12 cellular contexts compared by ENCODE assay signal in the genomic region with DNA sequence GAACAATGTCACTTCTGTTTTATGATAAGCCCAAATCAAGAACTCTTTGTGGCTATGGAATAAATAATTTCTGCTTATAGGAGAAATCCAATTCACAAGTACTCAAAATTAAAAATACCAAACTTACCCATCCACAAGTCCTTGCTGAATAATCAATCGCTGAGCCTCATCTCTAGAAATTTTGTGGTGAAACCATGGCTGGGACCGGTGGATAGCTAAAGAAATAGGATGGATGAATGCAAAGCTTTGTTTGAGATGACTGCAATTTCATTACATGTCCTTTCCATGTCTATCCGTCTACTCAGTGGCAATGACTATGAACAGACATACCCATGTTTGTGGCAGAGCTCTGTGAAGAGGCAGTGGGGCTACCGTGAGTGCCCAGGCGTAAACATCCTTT.
DNase-seq lines count a peak whose midpoint lies in the region; ATAC-seq and TF ChIP-seq lines count a peak whose summit lies in the region.
"Had no signal": no experiment of that assay in that cellular context is flagged by ENCODE, and none has a peak within 500 bp of the region (broad histone marks: within the 10 kb centered on the region; RNA-seq: fewer than 3 reads in every experiment).

No MANE protein-coding gene starts in this region.

- peak; percentile 41 for DNase-seq in COLO829 (ENCODE audit: low spot score)
- DNase-seq in dorsolateral prefrontal cortex: no peak
- peak; percentile 15 for DNase-seq in medulla oblongata (ENCODE audit: extremely low spot score)
- peak; percentile 52 for DNase-seq in superior temporal gyrus (ENCODE audit: extremely low spot score)
- DNase-seq in T-helper 1 cell: no peak
- no peak for DNase-seq in NCI-H1436 treated with DMSO at 0.1 percent for 48 hours (lab: John Stamatoyannopoulos, UW)
- DNase-seq: 8988T; Caco-2; CD8-positive, alpha-beta memory T cell; HCEC 1CT had no signal

- H3K27ac ChIP-seq in dorsolateral prefrontal cortex: peak overlapping the region in 36 of 59 donors; percentile 1 to 90 (median 62)
- H3K27ac ChIP-seq: BLaER1 treated with 17β-estradiol and CSF1 and Interleukin-3, amounts not matched to agents 10 nM and 100 nM had no signal

- H3K4me3 ChIP-seq in dorsolateral prefrontal cortex: peak overlapping the region in 11 of 59 donors; percentile 4 to 29 (median 19)
- H3K4me3 ChIP-seq: BLaER1 treated with 17β-estradiol and CSF1 and Interleukin-3, amounts not matched to agents 10 nM and 100 nM had no signal

- no peaks in the 10 kb centered on the region for H3K27me3 ChIP-seq in dorsolateral prefrontal cortex
- H3K27me3 ChIP-seq: BLaER1 treated with 17β-estradiol and CSF1 and Interleukin-3, amounts not matched to agents 10 nM and 100 nM had no signal

- ATAC-seq in GM21786 (IDR thresholded peaks at IDR 0.05; ENCODE audit: unreplicated experiment): no peak

- intact Hi-C loops in dorsolateral prefrontal cortex (cut with DNase I): loop anchor here in 1 of 2 donors (10.0 kb wide), 1 partner anchor 1152 kb away; no protein-coding TSS in a partner anchor

- TF ChIP-seq CTCF in dorsolateral prefrontal cortex (IDR thresholded peaks at IDR 0.05 in 54 of 56, conservative IDR thresholded peaks at IDR 0.05 in 2 of 56; ENCODE audit: low read depth in 1 of 56, partially characterized antibody in 56 of 56): no peak

Comparison
In these comparisons a context has a peak if more than half of its experiments do, and no peak if none do; other contexts are left out.
1. DNase-seq: peak in COLO829 (single experiment), medulla oblongata (single experiment) and superior temporal gyrus (single experiment); none in dorsolateral prefrontal cortex (0 of 10), T-helper 1 cell (0 of 5) and NCI-H1436 treated with DMSO at 0.1 percent for 48 hours (single experiment).